Comparison of ENCODE assay signal across 8 cellular contexts in genomic region chr20:408843-409696, GRCh38. TPM values are rescaled to one million over a fixed set of nuclear protein-coding genes. Genes with fewer than 3 reads are reported as not detected.
A peak's percentile ranks its signal among the peaks of the same experiment; 100 is the strongest.
DNase-seq lines count a peak whose midpoint lies in the region; ATAC-seq, FAIRE-seq and TF ChIP-seq lines count a peak whose summit lies in the region.

No MANE protein-coding gene starts in this region.

- peak overlapping the region; percentile 97 for H3K27ac ChIP-seq in C4-2B
- peak overlapping the region; percentile 92 for H3K27ac ChIP-seq in HepG2 (ENCODE audit: extremely low read length, insufficient read depth, low read length)
- H3K27ac ChIP-seq in substantia nigra (ENCODE audit: low read depth, low read length, poor library complexity, severe bottlenecking): peak overlapping the region; percentile 89

- H3K9me3 ChIP-seq in adipocyte (ENCODE audit: control insufficient read depth, low read length): no peaks in the 10 kb centered on the region
- H3K9me3 ChIP-seq in HepG2 (ENCODE audit: low read length): no peaks in the 10 kb centered on the region

- in situ Hi-C loops in HepG2 (cut with HindIII; ENCODE audit: extremely low pct_ligation_motif_present, low pct_unique_long_range_greater_than_20kb): no loop called here

- H3K9ac ChIP-seq in adipocyte (ENCODE audit: low read length) (peak overlapping the region; percentile 100), HepG2 (ENCODE audit: insufficient read depth, low read depth, low read length) (peak overlapping the region; percentile 100)

- DNase-seq in adipocyte (ENCODE audit: low read depth) (peak; percentile 22), HepG2 (ENCODE audit: low spot score) (no peak), substantia nigra (lab: John Stamatoyannopoulos, UW) (peak in 1 of 49 donors; percentile 49), DMS153 (lab: John Stamatoyannopoulos, UW) (no peak), amygdala (lab: John Stamatoyannopoulos, UW) (no peak)

- H3K4me3 ChIP-seq in adipocyte (ENCODE audit: low read length) (peak overlapping the region; percentile 96), HepG2 (replicated peaks in 1 of 3; ENCODE audit: insufficient read depth in 1 of 3, low read depth in 2 of 3, low read length in 3 of 3) (peak overlapping the region; percentile 95 to 98 (median 97))

- peak overlapping the region; percentile 93 for H3K4me2 ChIP-seq in HepG2 (ENCODE audit: low read depth, low read length)

- H3K36me3 ChIP-seq in adipocyte (ENCODE audit: control insufficient read depth, insufficient read depth, low read length, severe bottlenecking) (peaks cover 18% of the 10 kb centered on the region), HepG2 (replicated peaks in 1 of 2; ENCODE audit: control insufficient read depth in 1 of 2, insufficient read depth in 2 of 2, low read length in 2 of 2) (peaks cover 8 to 42% of the 10 kb centered on the region in 2 experiments; a peak in 4 of 5 replicates)

- 2% methylated on average over 7 of the region's 7 CpGs for WGBS in HepG2 (ENCODE audit: low lambda C conversion rate)

- POLR2A ChIA-PET in HepG2 (lab: Yijun Ruan, JAX): interaction anchor here (0.9 to 2.8 kb wide), 12 partner anchors 8 to 135 kb away, joined by 3 to 19 read pairs (median 6); partner anchors contain the start of genes CSNK2A1, NRSN2 and TRIB3

- no peak overlapping the region for H2AFZ ChIP-seq in HepG2 (ENCODE audit: low read length)

- TF ChIP-seq CTCF in C4-2B (conservative IDR thresholded peaks at IDR 0.05) (no peak), HepG2 (CRISPR knock-in tag; IDR thresholded peaks at IDR 0.05) (no peak)

- no peak for FAIRE-seq in HepG2 (lab: Jason Lieb, UNC)

- CTCF ChIA-PET in HepG2 (lab: Yijun Ruan, JAX; ENCODE audit: low intra/inter-chr PET ratio, low total read pairs): no interaction called here

- no TSS peak for BruUV-seq in HepG2 (replicated peaks; lab: Mats Ljungman, UMichigan)

- no peaks in the 10 kb centered on the region for H4K20me1 ChIP-seq in HepG2 (ENCODE audit: insufficient read depth, low read length)

- H3K4me1 ChIP-seq in adipocyte (ENCODE audit: control insufficient read depth, insufficient read depth, low read length): peaks cover 16% of the 10 kb centered on the region
- peaks cover 81% of the 10 kb centered on the region for H3K4me1 ChIP-seq in HepG2 (ENCODE audit: insufficient read depth, low read length)

- H3K27me3 ChIP-seq in adipocyte (replicated peaks; ENCODE audit: control insufficient read depth, insufficient read depth, low read length): no peaks in the 10 kb centered on the region
- no peaks in the 10 kb centered on the region; a peak in 1 of 5 replicates for H3K27me3 ChIP-seq in HepG2 (ENCODE audit: control insufficient read depth in 1 of 2, insufficient read depth in 2 of 2, low read length in 2 of 2)

- peak; percentile 12 for ATAC-seq in GM19438 (IDR thresholded peaks at IDR 0.05; ENCODE audit: low read depth, unreplicated experiment)
- peak; percentile 12 for ATAC-seq in HepG2

- peaks cover 65% of the 10 kb centered on the region for H3K79me2 ChIP-seq in HepG2 (ENCODE audit: insufficient read depth, low read length)

- TF ChIP-seq POLR2A in HepG2 (IDR thresholded peaks at IDR 0.05; ENCODE audit: insufficient read depth in 1 of 2, low read depth in 2 of 2, low read length in 2 of 2): no peak; a peak in 2 of 4 replicates

- intact Hi-C loops in HepG2 (cut with micrococcal nuclease; ENCODE audit: unreplicated experiment): loop anchor here (1.0 to 2.0 kb wide), 2 partner anchors 22 to 46 kb away; no protein-coding TSS in a partner anchor

- TF ChIP-seq RAD21 in Ishikawa (IDR thresholded peaks at IDR 0.05; ENCODE audit: low read depth) (no peak), HepG2 (CRISPR knock-in tag; IDR thresholded peaks at IDR 0.05) (no peak)

- TF ChIP-seq EP300 in Ishikawa (IDR thresholded peaks at IDR 0.05; ENCODE audit: borderline replicate concordance) (no peak), HepG2 (IDR thresholded peaks at IDR 0.05; ENCODE audit: low read depth in 2 of 2, low read length in 2 of 2) (no peak), HepG2 (CRISPR knock-in tag; IDR thresholded peaks at IDR 0.05; ENCODE audit: borderline replicate concordance) (no peak)

TF ChIP-seq in Ishikawa, 13 proteins besides CTCF, POLR2A, EP300 and RAD21:
- TF ChIP-seq ZBTB7A (IDR thresholded peaks at IDR 0.05; ENCODE audit: low read depth): 0 out of 2 replicates have a peak, but pooled peaks have one; percentile 4
- no peak for TF ChIP-seq CEBPB (IDR thresholded peaks at IDR 0.05)
TF ChIP-seq in Ishikawa: peak in this region for 1.

TF ChIP-seq in HepG2, 621 proteins besides CTCF, POLR2A, EP300 and RAD21 (continues in another document):
- no peak for TF ChIP-seq ZNF7 (CRISPR knock-in tag; IDR thresholded peaks at IDR 0.05)

RNA-seq across cellular contexts. Expression of gene RBCK1, which starts 1.0 kb away (rescaled TPM):
- 121 and 149 TPM in 2 replicates for total RNA-seq in HepG2 (2016; rRNA removed; fragmentation: Illumina TruSeq; extraction: Trizol)
- 176 and 212 TPM in 2 replicates for total RNA-seq in HepG2 (2016; cell fraction: cytosol; rRNA removed; fragmentation: Illumina TruSeq; extraction: Trizol; ENCODE audit: low read depth)
- 110 and 147 TPM in 2 replicates for total RNA-seq in HepG2 (2016; cell fraction: insoluble cytoplasmic fraction; rRNA removed; fragmentation: Illumina TruSeq; extraction: Trizol)
- 217 and 241 TPM in 2 replicates for total RNA-seq in HepG2 (2016; cell fraction: membrane; rRNA removed; fragmentation: Illumina TruSeq; extraction: Trizol)
- total RNA-seq in HepG2 (2016; cell fraction: nucleus; rRNA removed; fragmentation: Illumina TruSeq; extraction: Trizol): 83.9 and 95.5 TPM in 2 replicates
- polyA plus RNA-seq in HepG2 (2011; rRNA removed): 215 and 270 TPM in 2 replicates
- polyA plus RNA-seq in HepG2 (2011; cell fraction: cytosol; rRNA removed): 171 and 196 TPM in 2 replicates
- polyA plus RNA-seq in HepG2 (2011; cell fraction: nucleus; rRNA removed): 558 and 618 TPM in 2 replicates
- 207 and 311 TPM in 2 replicates for polyA plus RNA-seq in HepG2 (2012)
- polyA plus RNA-seq in HepG2 (2016; cell fraction: cytosol; fragmentation: Illumina TruSeq; extraction: Trizol; ENCODE audit: low read depth): 291 and 331 TPM in 2 replicates
- polyA plus RNA-seq in HepG2 (2016; cell fraction: insoluble cytoplasmic fraction; fragmentation: Illumina TruSeq; extraction: Trizol; ENCODE audit: low read depth): 144 and 159 TPM in 2 replicates
- 277 and 299 TPM in 2 replicates for polyA plus RNA-seq in HepG2 (2016; cell fraction: membrane; fragmentation: Illumina TruSeq; extraction: Trizol; ENCODE audit: low read depth)
- polyA plus RNA-seq in HepG2 (2016; cell fraction: nucleus; fragmentation: Illumina TruSeq; extraction: Trizol; ENCODE audit: insufficient read depth, low read depth): 357 and 365 TPM in 2 replicates
- polyA minus RNA-seq in HepG2 (2011; rRNA and poly(A)+ RNA removed; ENCODE audit: low replicate concordance): 36.5 and 119 TPM in 2 replicates
- polyA minus RNA-seq in HepG2 (2011; cell fraction: cytosol; rRNA and poly(A)+ RNA removed): 65.9 and 88.8 TPM in 2 replicates
- polyA minus RNA-seq in HepG2 (2011; cell fraction: nucleus; rRNA and poly(A)+ RNA removed): 102 and 144 TPM in 2 replicates

RNA-seq across cellular contexts. Expression of gene TRIB3, which starts 28.5 kb away (rescaled TPM):
- total RNA-seq in HepG2 (2016; rRNA removed; fragmentation: Illumina TruSeq; extraction: Trizol): 106 and 115 TPM in 2 replicates
- total RNA-seq in HepG2 (2016; cell fraction: cytosol; rRNA removed; fragmentation: Illumina TruSeq; extraction: Trizol; ENCODE audit: low read depth): 40.1 and 45.0 TPM in 2 replicates
- 106 and 115 TPM in 2 replicates for total RNA-seq in HepG2 (2016; cell fraction: insoluble cytoplasmic fraction; rRNA removed; fragmentation: Illumina TruSeq; extraction: Trizol)
- 107 and 130 TPM in 2 replicates for total RNA-seq in HepG2 (2016; cell fraction: membrane; rRNA removed; fragmentation: Illumina TruSeq; extraction: Trizol)
- 47.6 and 54.9 TPM in 2 replicates for total RNA-seq in HepG2 (2016; cell fraction: nucleus; rRNA removed; fragmentation: Illumina TruSeq; extraction: Trizol)
- polyA plus RNA-seq in HepG2 (2011; rRNA removed): 150 and 241 TPM in 2 replicates
- 165 and 177 TPM in 2 replicates for polyA plus RNA-seq in HepG2 (2011; cell fraction: cytosol; rRNA removed)
- polyA plus RNA-seq in HepG2 (2011; cell fraction: nucleus; rRNA removed): 122 and 148 TPM in 2 replicates
- polyA plus RNA-seq in HepG2 (2012): 78.0 and 193 TPM in 2 replicates
- polyA plus RNA-seq in HepG2 (2016; cell fraction: cytosol; fragmentation: Illumina TruSeq; extraction: Trizol; ENCODE audit: low read depth): 33.6 and 42.0 TPM in 2 replicates
- polyA plus RNA-seq in HepG2 (2016; cell fraction: insoluble cytoplasmic fraction; fragmentation: Illumina TruSeq; extraction: Trizol; ENCODE audit: low read depth): 99.1 and 105 TPM in 2 replicates
- polyA plus RNA-seq in HepG2 (2016; cell fraction: membrane; fragmentation: Illumina TruSeq; extraction: Trizol; ENCODE audit: low read depth): 76.6 and 88.5 TPM in 2 replicates
- 77.9 and 79.0 TPM in 2 replicates for polyA plus RNA-seq in HepG2 (2016; cell fraction: nucleus; fragmentation: Illumina TruSeq; extraction: Trizol; ENCODE audit: insufficient read depth, low read depth)
- 66.9 and 301 TPM in 2 replicates for polyA minus RNA-seq in HepG2 (2011; rRNA and poly(A)+ RNA removed; ENCODE audit: low replicate concordance)
- polyA minus RNA-seq in HepG2 (2011; cell fraction: cytosol; rRNA and poly(A)+ RNA removed): 115 and 151 TPM in 2 replicates
- 35.9 and 65.3 TPM in 2 replicates for polyA minus RNA-seq in HepG2 (2011; cell fraction: nucleus; rRNA and poly(A)+ RNA removed)

RNA-seq across cellular contexts. Expression of gene TBC1D20, which starts 53.3 kb away (rescaled TPM):
- 36.6 and 45.9 TPM in 2 replicates for total RNA-seq in HepG2 (2016; rRNA removed; fragmentation: Illumina TruSeq; extraction: Trizol)
- total RNA-seq in HepG2 (2016; cell fraction: cytosol; rRNA removed; fragmentation: Illumina TruSeq; extraction: Trizol; ENCODE audit: low read depth): 24.9 and 29.1 TPM in 2 replicates
- 36.8 and 43.1 TPM in 2 replicates for total RNA-seq in HepG2 (2016; cell fraction: insoluble cytoplasmic fraction; rRNA removed; fragmentation: Illumina TruSeq; extraction: Trizol)
- 49.8 and 56.6 TPM in 2 replicates for total RNA-seq in HepG2 (2016; cell fraction: membrane; rRNA removed; fragmentation: Illumina TruSeq; extraction: Trizol)
- total RNA-seq in HepG2 (2016; cell fraction: nucleus; rRNA removed; fragmentation: Illumina TruSeq; extraction: Trizol): 26.9 and 31.0 TPM in 2 replicates
- polyA plus RNA-seq in HepG2 (2011; rRNA removed): 47.1 and 55.2 TPM in 2 replicates
- polyA plus RNA-seq in HepG2 (2011; cell fraction: cytosol; rRNA removed): 46.2 and 50.9 TPM in 2 replicates
- polyA plus RNA-seq in HepG2 (2011; cell fraction: nucleus; rRNA removed): 67.6 and 73.0 TPM in 2 replicates
- 26.7 and 33.9 TPM in 2 replicates for polyA plus RNA-seq in HepG2 (2012)
- 27.0 and 32.1 TPM in 2 replicates for polyA plus RNA-seq in HepG2 (2016; cell fraction: cytosol; fragmentation: Illumina TruSeq; extraction: Trizol; ENCODE audit: low read depth)
- polyA plus RNA-seq in HepG2 (2016; cell fraction: insoluble cytoplasmic fraction; fragmentation: Illumina TruSeq; extraction: Trizol; ENCODE audit: low read depth): 46.6 and 47.0 TPM in 2 replicates
- 37.5 and 43.9 TPM in 2 replicates for polyA plus RNA-seq in HepG2 (2016; cell fraction: membrane; fragmentation: Illumina TruSeq; extraction: Trizol; ENCODE audit: low read depth)
- polyA plus RNA-seq in HepG2 (2016; cell fraction: nucleus; fragmentation: Illumina TruSeq; extraction: Trizol; ENCODE audit: insufficient read depth, low read depth): 57.7 and 59.0 TPM in 2 replicates
- 35.8 and 117 TPM in 2 replicates for polyA minus RNA-seq in HepG2 (2011; rRNA and poly(A)+ RNA removed; ENCODE audit: low replicate concordance)
- 21.9 and 28.9 TPM in 2 replicates for polyA minus RNA-seq in HepG2 (2011; cell fraction: cytosol; rRNA and poly(A)+ RNA removed)
- 37.1 and 38.0 TPM in 2 replicates for polyA minus RNA-seq in HepG2 (2011; cell fraction: nucleus; rRNA and poly(A)+ RNA removed)
